Comparison of ENCODE assay signal across 9 cellular contexts in genomic region chr3:153210116-153210515, GRCh38. TPM values are rescaled to one million over a fixed set of nuclear protein-coding genes. Genes with fewer than 3 reads are reported as not detected.
DNase-seq lines count a peak whose midpoint lies in the region; ATAC-seq and TF ChIP-seq lines count a peak whose summit lies in the region.
"Had no signal": no experiment of that assay in that cellular context is flagged by ENCODE, and none has a peak within 500 bp of the region (broad histone marks: within the 10 kb centered on the region; RNA-seq: fewer than 3 reads in every experiment).

No MANE protein-coding gene starts in this region.

- CTCF ChIA-PET in activated CD4-positive, alpha-beta T cell treated with anti-CD3 and anti-CD28 coated beads for 36 hours (lab: Charles Lee) = interaction anchor here (0.7 to 1.3 kb wide), 4 partner anchors 14 to 75 kb away, joined by 3 to 4 read pairs (median 3); no protein-coding TSS in a partner anchor

- H3K36me3 ChIP-seq in neutrophil = no peaks in the 10 kb centered on the region
- H3K36me3 ChIP-seq in ascending aorta = no peaks in the 10 kb centered on the region

- no peak for DNase-seq in activated CD4-positive, alpha-beta T cell treated with anti-CD3 and anti-CD28 coated beads for 36 hours
- no peak for DNase-seq in activated CD4-positive, alpha-beta T cell treated with anti-CD3 and anti-CD28 coated beads for 48 hours
- DNase-seq in NB4 (ENCODE audit: low read depth) (peak; percentile 58), ascending aorta (ENCODE audit: low spot score in 2 of 2) (no peak)
- peak in 1 of 3 experiments; percentile 8 for DNase-seq in effector memory CD8-positive, alpha-beta T cell
- DNase-seq: small intestine had no signal

- peak overlapping the region; percentile 86 for H3K27ac ChIP-seq in neutrophil
- H3K27ac ChIP-seq in ascending aorta = no peak overlapping the region

- ATAC-seq in activated CD4-positive, alpha-beta T cell treated with anti-CD3 and anti-CD28 coated beads for 36 hours = peak; percentile 47
- ATAC-seq in effector memory CD8-positive, alpha-beta T cell (replicated peaks) = peak; percentile 76
- no peak for ATAC-seq in GM18861 (IDR thresholded peaks at IDR 0.05; ENCODE audit: unreplicated experiment)
- ATAC-seq in GM21447 (IDR thresholded peaks at IDR 0.05; ENCODE audit: unreplicated experiment) = no peak

- no peaks in the 10 kb centered on the region for H3K9me3 Mint-ChIP-seq in activated CD4-positive, alpha-beta T cell treated with anti-CD3 and anti-CD28 coated beads for 36 hours (ENCODE audit: low read depth)
- no peaks in the 10 kb centered on the region for H3K9me3 Mint-ChIP-seq in effector memory CD8-positive, alpha-beta T cell

- no peaks in the 10 kb centered on the region for H3K27me3 ChIP-seq in neutrophil
- H3K27me3 ChIP-seq in ascending aorta = no peaks in the 10 kb centered on the region

- no peak for TF ChIP-seq POLR2A in NB4 (IDR thresholded peaks at IDR 0.05; ENCODE audit: extremely low read depth, insufficient read length)

- H3K9me3 ChIP-seq in neutrophil (no peaks in the 10 kb centered on the region), ascending aorta (no peaks in the 10 kb centered on the region)

- H3K36me3 Mint-ChIP-seq in activated CD4-positive, alpha-beta T cell treated with anti-CD3 and anti-CD28 coated beads for 36 hours (ENCODE audit: low read depth) = no peaks in the 10 kb centered on the region
- no peaks in the 10 kb centered on the region for H3K36me3 Mint-ChIP-seq in effector memory CD8-positive, alpha-beta T cell (ENCODE audit: insufficient read depth)

- TF ChIP-seq CTCF in NB4 (IDR thresholded peaks at IDR 0.05; ENCODE audit: low read depth, low read length) = no peak
- no peak for TF ChIP-seq CTCF in neutrophil (IDR thresholded peaks at IDR 0.05)
- no peak for TF ChIP-seq CTCF in ascending aorta (IDR thresholded peaks at IDR 0.05)

- intact Hi-C loops in activated CD4-positive, alpha-beta T cell treated with anti-CD3 and anti-CD28 coated beads for 36 hours (cut with DNase I, micrococcal nuclease) = no loop called here
- intact Hi-C loops in ascending aorta (cut with DNase I) = no loop called here

- POLR2A ChIA-PET in activated CD4-positive, alpha-beta T cell treated with anti-CD3 and anti-CD28 coated beads for 36 hours (lab: Charles Lee) = no interaction called here

- H3K4me1 Mint-ChIP-seq in activated CD4-positive, alpha-beta T cell treated with anti-CD3 and anti-CD28 coated beads for 36 hours = peaks cover 18% of the 10 kb centered on the region
- peaks cover 14 to 22% of the 10 kb centered on the region in 2 donors for H3K4me1 Mint-ChIP-seq in effector memory CD8-positive, alpha-beta T cell (ENCODE audit: low read depth in 2 of 2)

- H3K4me3 ChIP-seq in NB4 (ENCODE audit: low read depth, low read length) (no peak overlapping the region), neutrophil (ENCODE audit: low read depth in 1 of 2, low read length in 1 of 2) (peak overlapping the region; percentile 17 to 28), ascending aorta (no peak overlapping the region)

- H3K4me3 Mint-ChIP-seq in activated CD4-positive, alpha-beta T cell treated with anti-CD3 and anti-CD28 coated beads for 36 hours = no peak overlapping the region
- peak overlapping the region in 1 of 2 donors; percentile 25 for H3K4me3 Mint-ChIP-seq in effector memory CD8-positive, alpha-beta T cell

- peaks cover 36 to 43% of the 10 kb centered on the region in 2 experiments for H3K4me1 ChIP-seq in neutrophil (ENCODE audit: control insufficient read depth in 1 of 2, insufficient read depth in 1 of 2, low read depth in 1 of 2, low read length in 1 of 2)
- no peaks in the 10 kb centered on the region for H3K4me1 ChIP-seq in ascending aorta

- H3K27me3 Mint-ChIP-seq in activated CD4-positive, alpha-beta T cell treated with anti-CD3 and anti-CD28 coated beads for 36 hours = no peaks in the 10 kb centered on the region
- no peaks in the 10 kb centered on the region for H3K27me3 Mint-ChIP-seq in effector memory CD8-positive, alpha-beta T cell

- peak overlapping the region; percentile 42 for H3K27ac Mint-ChIP-seq in activated CD4-positive, alpha-beta T cell treated with anti-CD3 and anti-CD28 coated beads for 36 hours
- peak overlapping the region in 1 of 2 donors; percentile 35 for H3K27ac Mint-ChIP-seq in effector memory CD8-positive, alpha-beta T cell

RNA-seq across cellular contexts. Expression of gene RAP2B, which starts 48.1 kb away (rescaled TPM):
- total RNA-seq in activated CD4-positive, alpha-beta T cell treated with anti-CD3 and anti-CD28 coated beads for 36 hours = 10 to 100 TPM; 10.4 TPM
- 1.6 TPM for total RNA-seq in ascending aorta

Comparison
In these comparisons a context has a peak if more than half of its experiments do, and no peak if none do; other contexts are left out.
1. ATAC-seq: peak in activated CD4-positive, alpha-beta T cell treated with anti-CD3 and anti-CD28 coated beads for 36 hours (single experiment) and effector memory CD8-positive, alpha-beta T cell (single experiment); none in GM18861 (single experiment) and GM21447 (single experiment).
2. H3K4me3 ChIP-seq: peak in neutrophil (2 of 2); none in NB4 (single experiment) and ascending aorta (0 of 2).